31 cellular contexts compared by ENCODE assay signal in genomic region chr9:36034234-36034633, GRCh38.
"Had no signal": no experiment of that assay in that cellular context is flagged by ENCODE, and none has a peak within 500 bp of the region (broad histone marks: within the 10 kb centered on the region; RNA-seq: fewer than 3 reads in every experiment).

No MANE protein-coding gene starts in this region.

- H3K27ac ChIP-seq: neural progenitor cell, ovary, parathyroid adenoma, psoas muscle, spleen, suprapubic skin, testis, tibial artery, transverse colon, upper lobe of right lung, uterus had no signal

- H3K4me3 Mint-ChIP-seq: natural killer cell treated with Interleukin-12 subunit alpha and Interleukin-12 subunit beta and Interleukin-15 and Interleukin-18, amount 100 ng/mL, for 72 hours; neural progenitor cell; stimulated activated memory B cell treated with anti-CD40 and anti-IgM and Interleukin-4, amounts not matched to agents 10 μg/mL and 1 μg/mL and 100 μg/mL, for 72 hours; stimulated activated naive CD8-positive, alpha-beta T cell treated with anti-CD3 and anti-CD28 coated beads, Interleukin-15, amount 100 ng/mL, for 72 hours had no signal

- DNase-seq: naive thymus-derived CD8-positive, alpha-beta T cell; occipital lobe; ovary; posterior cingulate gyrus; psoas muscle; right cardiac atrium; spleen; stimulated activated CD4-positive, alpha-beta T cell treated with anti-CD3 and anti-CD28 coated beads, Interleukin-12 subunit alpha, Interleukin-12 subunit beta, amount 100 ng/mL, for 4 hours; stimulated activated CD4-positive, alpha-beta T cell treated with anti-CD3 and anti-CD28 coated beads, Interleukin-1b, Interleukin-23, amount 100 ng/mL, for 48 hours; stimulated activated CD4-positive, alpha-beta T cell treated with anti-CD3 and anti-CD28 coated beads, Interleukin-4, amount 100 ng/mL, for 1 hour; stimulated activated CD4-positive, alpha-beta T cell treated with anti-CD3 and anti-CD28 coated beads, Interleukin-4, amount 100 ng/mL, for 4 hours; stimulated activated CD8-positive, alpha-beta memory T cell treated with anti-CD3 and anti-CD28 coated beads, Interleukin-4, amount 100 ng/mL, for 48 hours; stimulated activated naive CD4-positive, alpha-beta T cell; stimulated activated naive CD8-positive, alpha-beta T cell treated with anti-CD3 and anti-CD28 coated beads, Interleukin-15, amount 100 ng/mL, for 72 hours; stimulated activated naive CD8-positive, alpha-beta T cell treated with anti-CD3 and anti-CD28 coated beads, Interleukin-15, Interleukin-2, amounts not matched to agents 100 U/mL and 50 U/mL, for 24 hours; substantia nigra; testis; tibial artery; transverse colon; upper lobe of right lung; uterus had no signal

- H3K36me3 ChIP-seq: neural progenitor cell, ovary, spleen, suprapubic skin, tibial artery, transverse colon, upper lobe of right lung, uterus had no signal

- H3K4me1 ChIP-seq: neural progenitor cell, parathyroid adenoma, testis, uterus had no signal

- H3K27ac Mint-ChIP-seq: naive thymus-derived CD8-positive, alpha-beta T cell; natural killer cell treated with Interleukin-12 subunit alpha and Interleukin-12 subunit beta and Interleukin-15 and Interleukin-18, amount 100 ng/mL, for 72 hours; neural progenitor cell; progenitor cell of endocrine pancreas; stimulated activated memory B cell treated with anti-CD40 and anti-IgM and Interleukin-4, amounts not matched to agents 10 μg/mL and 1 μg/mL and 100 μg/mL, for 72 hours; stimulated activated naive CD8-positive, alpha-beta T cell treated with anti-CD3 and anti-CD28 coated beads, Interleukin-15, amount 100 ng/mL, for 72 hours; type B pancreatic cell had no signal

- H3K27me3 ChIP-seq: ovary, suprapubic skin, testis, tibial artery, transverse colon, upper lobe of right lung, uterus had no signal

- H3K9ac ChIP-seq: neural progenitor cell, parathyroid adenoma had no signal

- H3K9me3 ChIP-seq: ovary, psoas muscle, spleen, suprapubic skin, testis, tibial artery, transverse colon, upper lobe of right lung, uterus had no signal

- H3K27me3 Mint-ChIP-seq: stimulated activated memory B cell treated with anti-CD40 and anti-IgM and Interleukin-4, amounts not matched to agents 10 μg/mL and 1 μg/mL and 100 μg/mL, for 72 hours had no signal

- ATAC-seq: naive thymus-derived CD8-positive, alpha-beta T cell; natural killer cell treated with Interleukin-12 subunit alpha and Interleukin-12 subunit beta and Interleukin-15 and Interleukin-18, amount 100 ng/mL, for 72 hours; psoas muscle; right cardiac atrium; sciatic nerve; stimulated activated memory B cell treated with anti-CD40 and anti-IgM and Interleukin-4, amounts not matched to agents 10 μg/mL and 1 μg/mL and 100 μg/mL, for 72 hours; stimulated activated naive CD8-positive, alpha-beta T cell treated with anti-CD3 and anti-CD28 coated beads, Interleukin-15, amount 100 ng/mL, for 72 hours; stimulated activated naive CD8-positive, alpha-beta T cell treated with anti-CD3 and anti-CD28 coated beads, Interleukin-15, Interleukin-2, amounts not matched to agents 100 U/mL and 50 U/mL, for 24 hours; upper lobe of right lung had no signal

- H3K9me3 Mint-ChIP-seq: naive thymus-derived CD8-positive, alpha-beta T cell; natural killer cell treated with Interleukin-12 subunit alpha and Interleukin-12 subunit beta and Interleukin-15 and Interleukin-18, amount 100 ng/mL, for 72 hours; neural progenitor cell; stimulated activated memory B cell treated with anti-CD40 and anti-IgM and Interleukin-4, amounts not matched to agents 10 μg/mL and 1 μg/mL and 100 μg/mL, for 72 hours; stimulated activated naive CD8-positive, alpha-beta T cell treated with anti-CD3 and anti-CD28 coated beads, Interleukin-15, amount 100 ng/mL, for 72 hours; type B pancreatic cell had no signal

- H3K36me3 Mint-ChIP-seq: naive thymus-derived CD8-positive, alpha-beta T cell; natural killer cell treated with Interleukin-12 subunit alpha and Interleukin-12 subunit beta and Interleukin-15 and Interleukin-18, amount 100 ng/mL, for 72 hours; neural progenitor cell; stimulated activated memory B cell treated with anti-CD40 and anti-IgM and Interleukin-4, amounts not matched to agents 10 μg/mL and 1 μg/mL and 100 μg/mL, for 72 hours; type B pancreatic cell had no signal

- H3K4me3 ChIP-seq: neural progenitor cell, ovary, psoas muscle, skin epidermis, smooth muscle cell, spleen, suprapubic skin, testis, tibial artery, transverse colon, upper lobe of right lung, uterus had no signal
